In genomic region chr1:185316163-185317033, GRCh38 we compare ENCODE assay signal across 8 cellular contexts. TPM values are rescaled to one million over a fixed set of nuclear protein-coding genes. Genes with fewer than 3 reads are reported as not detected.
DNase-seq lines count a peak whose midpoint lies in the region; ATAC-seq, FAIRE-seq and TF ChIP-seq lines count a peak whose summit lies in the region.

No MANE protein-coding gene starts in this region.

- H3K9me3 ChIP-seq in T-helper 17 cell (ENCODE audit: control insufficient read depth, low read length, poor library complexity, severe bottlenecking) (no peaks in the 10 kb centered on the region), right cardiac atrium (ENCODE audit: control insufficient read depth, low read length) (no peaks in the 10 kb centered on the region), uterus (no peaks in the 10 kb centered on the region)

- H3K4me1 ChIP-seq in right cardiac atrium (ENCODE audit: control insufficient read depth, insufficient read depth, low read length): peaks cover 2% of the 10 kb centered on the region
- H3K4me1 ChIP-seq in uterus: peaks cover 10 to 14% of the 10 kb centered on the region in 2 donors

- FAIRE-seq in GM12891 (lab: Jason Lieb, UNC): peak; percentile 88

- H3K27me3 ChIP-seq in right cardiac atrium (ENCODE audit: control insufficient read depth, insufficient read depth): no peaks in the 10 kb centered on the region
- H3K27me3 ChIP-seq in uterus: no peaks in the 10 kb centered on the region

- H3K36me3 ChIP-seq in uterus: no peaks in the 10 kb centered on the region

- no peak for TF ChIP-seq CTCF in uterus (IDR thresholded peaks at IDR 0.05)

- peaks cover 41% of the 10 kb centered on the region for H3K4me1 Mint-ChIP-seq in T-helper 17 cell

- WGBS in right cardiac atrium: under 1% methylated on average over 88 of the region's 88 CpGs

- peak overlapping the region; percentile 64 for H3K4me3 ChIP-seq in right cardiac atrium (ENCODE audit: low read length)
- peak overlapping the region; percentile 68 to 75 for H3K4me3 ChIP-seq in uterus

- peak; percentile 48 for ATAC-seq in HG02678 (IDR thresholded peaks at IDR 0.05; ENCODE audit: unreplicated experiment)
- ATAC-seq in T-helper 17 cell: peak; percentile 43
- ATAC-seq in right cardiac atrium: peak; percentile 94

- no peaks in the 10 kb centered on the region for H3K27me3 Mint-ChIP-seq in T-helper 17 cell

- intact Hi-C loops in right cardiac atrium (cut with DNase I) (loop anchor here in 2 of 4 donors (5.0 to 10.0 kb wide), 3 partner anchors 159 to 358 kb away; partner anchors contain the start of genes SWT1 (in 1 of the 2) and TRMT1L (in 1 of the 2)), uterus (cut with DNase I; ENCODE audit: low total_unique reads) (no loop called here)

- H3K4me3 Mint-ChIP-seq in T-helper 17 cell: peak overlapping the region; percentile 97

- TF ChIP-seq POLR2A in GM12891 (IDR thresholded peaks at IDR 0.05; ENCODE audit: low read depth, low read length) (no peak; the same call in 1 of the 2 replicates), uterus (IDR thresholded peaks at IDR 0.05) (peak; percentile 47 to 63)

- H3K36me3 Mint-ChIP-seq in T-helper 17 cell (ENCODE audit: low read depth): peaks cover 13% of the 10 kb centered on the region

- DNase-seq in GM12891 (ENCODE audit: insufficient read length, low spot score): peak; percentile 55
- peak; percentile 78 for DNase-seq in NCI-H1105 treated with DMSO at 0.1 percent for 48 hours (lab: John Stamatoyannopoulos, UW)
- DNase-seq in T-helper 17 cell: peak; percentile 77 to 84 (median 83)
- DNase-seq in right cardiac atrium: peak; percentile 96 to 99 (median 98)
- DNase-seq in putamen (ENCODE audit: low spot score): peak; percentile 93
- peak; percentile 93 to 95 for DNase-seq in uterus

- H3K27ac Mint-ChIP-seq in T-helper 17 cell: peak overlapping the region; percentile 98

- peak overlapping the region; percentile 97 for H3K27ac ChIP-seq in angular gyrus (ENCODE audit: low read depth, low read length)
- peak overlapping the region; percentile 86 for H3K27ac ChIP-seq in right cardiac atrium (ENCODE audit: low read length)
- peak overlapping the region; percentile 92 to 95 for H3K27ac ChIP-seq in uterus

TF ChIP-seq in GM12891, 5 proteins besides CTCF, POLR2A, EP300 and RAD21:
- TF ChIP-seq POU2F2 (IDR thresholded peaks at IDR 0.05; ENCODE audit: low read depth, low read length) (no peak), TAF1 (IDR thresholded peaks at IDR 0.05; ENCODE audit: low read depth, low read length) (no peak), POLR2AphosphoS5 (IDR thresholded peaks at IDR 0.05; ENCODE audit: low read depth, low read length) (no peak; the same call in 1 of the 2 replicates), PAX5 (IDR thresholded peaks at IDR 0.05; ENCODE audit: insufficient read depth, low read length, severe bottlenecking) (no peak), SPI1 (IDR thresholded peaks at IDR 0.05; ENCODE audit: low read depth, low read length) (no peak)

RNA-seq across cellular contexts. Expression of gene IVNS1ABP, which starts 0.6 kb away (rescaled TPM):
- 52.5 TPM for polyA plus RNA-seq in GM12891 (2012; ENCODE audit: low read depth, missing spikeins)
- 100 to 1,000 TPM; 467 to 499 TPM for total RNA-seq in T-helper 17 cell
- 10 to 100 TPM; 36.7 to 37.4 (median 37.1) TPM for total RNA-seq in right cardiac atrium
- polyA plus RNA-seq in right cardiac atrium: 18.8 TPM
- total RNA-seq in uterus: 100 to 1,000 TPM in 1 of 4 donors, 10 to 100 TPM in 3; 28.8 to 113 (median 39.4) TPM

Comparison
In these comparisons a context has a peak if more than half of its experiments do, and no peak if none do; other contexts are left out.
1. Peak in every context shown above with its lines: DNase-seq, ATAC-seq, H3K4me3 ChIP-seq and H3K27ac ChIP-seq.
2. ATAC-seq: peak in every context shown above with its lines; median percentile 94 in right cardiac atrium; 48 in HG02678; 43 in T-helper 17 cell.
3. RNA of gene IVNS1ABP, which starts 0.6 kb away (total RNA-seq): 467 to 499 TPM in T-helper 17 cell; 28.8 to 113 TPM in uterus and 36.7 to 37.4 TPM in right cardiac atrium; every median in the first group is over 4 times any median in the second.